Comparison of ENCODE assay signal across 8 cellular contexts in genomic region chr1:38991638-38992449, GRCh38. TPM values are rescaled to one million over a fixed set of nuclear protein-coding genes. Genes with fewer than 3 reads are reported as not detected.
DNase-seq lines count a peak whose midpoint lies in the region; ATAC-seq and TF ChIP-seq lines count a peak whose summit lies in the region.

No MANE protein-coding gene starts in this region.

- H3K4me1 Mint-ChIP-seq in dendritic cell treated with granulocyte-macrophage colony-stimulating factor and Interleukin-4, amounts not matched to agents 40 ng/mL and 50 ng/mL, for 4 days (ENCODE audit: low read depth) = peaks cover 36% of the 10 kb centered on the region

- H3K27ac Mint-ChIP-seq in dendritic cell treated with granulocyte-macrophage colony-stimulating factor and Interleukin-4, amounts not matched to agents 40 ng/mL and 50 ng/mL, for 4 days = peak overlapping the region; percentile 85

- H3K4me3 ChIP-seq in SJSA1 (peak overlapping the region; percentile 100), left lung (peak overlapping the region; percentile 92)

- H3K27ac ChIP-seq in SJSA1 (peak overlapping the region; percentile 98), left lung (peak overlapping the region; percentile 80 to 88)

- intact Hi-C loops in dendritic cell treated with granulocyte-macrophage colony-stimulating factor and Interleukin-4, amounts not matched to agents 40 ng/mL and 50 ng/mL, for 4 days (cut with micrococcal nuclease) = loop anchor here (5.0 kb wide), 1 partner anchor 135 kb away; the partner anchor contains the start of gene RRAGC
- intact Hi-C loops in left lung (cut with DNase I) = no loop called here

- peaks cover 25% of the 10 kb centered on the region for H3K4me1 ChIP-seq in SJSA1 (replicated peaks)
- peaks cover 8 to 46% of the 10 kb centered on the region in 2 donors for H3K4me1 ChIP-seq in left lung

- no peaks in the 10 kb centered on the region for H3K9me3 Mint-ChIP-seq in dendritic cell treated with granulocyte-macrophage colony-stimulating factor and Interleukin-4, amounts not matched to agents 40 ng/mL and 50 ng/mL, for 4 days

- H3K27me3 Mint-ChIP-seq in dendritic cell treated with granulocyte-macrophage colony-stimulating factor and Interleukin-4, amounts not matched to agents 40 ng/mL and 50 ng/mL, for 4 days = no peaks in the 10 kb centered on the region

- ATAC-seq in HG02852 (IDR thresholded peaks at IDR 0.05; ENCODE audit: unreplicated experiment) = peak; percentile 1
- peak; percentile 33 for ATAC-seq in left lung
- no peak for ATAC-seq in HG02571 (IDR thresholded peaks at IDR 0.05; ENCODE audit: unreplicated experiment)

- DNase-seq in DMS 273 (lab: John Stamatoyannopoulos, UW; ENCODE audit: unreplicated experiment) (peak; percentile 99), SJSA1 (ENCODE audit: low read depth in 1 of 2, low spot score in 2 of 2) (peak; percentile 34 to 66), left lung (peak in 1 of 2 donors; percentile 38), NOMO-1 treated with DMSO at 0.1 percent for 48 hours (lab: John Stamatoyannopoulos, UW; ENCODE audit: unreplicated experiment) (no peak)
- DNase-seq in stimulated activated CD4-positive, alpha-beta T cell treated with anti-CD3 and anti-CD28 coated beads, Interleukin-4, amount 100 ng/mL, for 4 hours = peak; percentile 4 to 10

- H3K36me3 ChIP-seq in SJSA1 (peaks cover 51% of the 10 kb centered on the region), left lung (peaks cover 0 to 34% of the 10 kb centered on the region in 2 donors)

- peaks cover 4% of the 10 kb centered on the region for H3K9me3 ChIP-seq in SJSA1 (replicated peaks)
- H3K9me3 ChIP-seq in left lung = no peaks in the 10 kb centered on the region

- H3K4me3 Mint-ChIP-seq in dendritic cell treated with granulocyte-macrophage colony-stimulating factor and Interleukin-4, amounts not matched to agents 40 ng/mL and 50 ng/mL, for 4 days = peak overlapping the region; percentile 80

- peaks cover 53% of the 10 kb centered on the region for H3K36me3 Mint-ChIP-seq in dendritic cell treated with granulocyte-macrophage colony-stimulating factor and Interleukin-4, amounts not matched to agents 40 ng/mL and 50 ng/mL, for 4 days (ENCODE audit: low read depth)

- no peak for TF ChIP-seq CTCF in left lung (IDR thresholded peaks at IDR 0.05)

- H3K27me3 ChIP-seq in SJSA1 (replicated peaks) = no peaks in the 10 kb centered on the region
- no peaks in the 10 kb centered on the region for H3K27me3 ChIP-seq in left lung

RNA-seq across cellular contexts. Expression of gene AKIRIN1, which starts 0.8 kb away (rescaled TPM):
- total RNA-seq in SJSA1 (2014; rRNA removed; shearing (Covaris generic)) = 54.1 and 70.0 TPM in 2 replicates
- total RNA-seq in left lung = 10 to 100 TPM; 43.4 to 47.5 TPM

RNA-seq across cellular contexts. Expression of gene NDUFS5, which starts 34.3 kb away (rescaled TPM):
- total RNA-seq in SJSA1 (2014; rRNA removed; shearing (Covaris generic)) = 540 and 1,133 TPM in 2 replicates
- total RNA-seq in left lung = 100 to 1,000 TPM; 104 to 166 TPM

RNA-seq across cellular contexts. Expression of gene RHBDL2, which starts 50.2 kb away (rescaled TPM):
- 0.29 and 0.91 TPM in 2 replicates for total RNA-seq in SJSA1 (2014; rRNA removed; shearing (Covaris generic))
- total RNA-seq in left lung = 1 to 10 TPM; 1.0 to 2.7 TPM
